In the genomic region with DNA sequence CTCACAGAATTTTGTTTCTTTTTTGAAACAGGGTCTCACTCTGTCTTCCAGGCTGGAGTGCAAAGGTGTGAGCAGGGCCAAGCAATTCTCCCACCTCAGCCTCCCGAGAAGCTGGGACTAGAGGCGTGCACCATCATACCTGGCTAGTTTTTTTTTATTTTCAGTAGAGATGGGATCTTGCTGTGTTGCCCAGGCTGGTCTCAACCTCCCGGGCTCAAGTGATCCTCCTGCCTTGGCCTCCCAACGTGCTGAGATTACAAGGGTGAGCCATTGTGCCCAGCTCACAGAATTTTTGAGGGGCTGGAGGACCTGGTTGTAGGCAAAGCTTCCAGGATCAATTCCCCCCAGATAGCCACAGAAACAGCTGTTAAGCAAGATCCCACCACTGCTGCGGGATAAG, we compare ENCODE assay signal across 8 cellular contexts. TPM values are rescaled to one million over a fixed set of nuclear protein-coding genes. Genes with fewer than 3 reads are reported as not detected.
"Had no signal": no experiment of that assay in that cellular context is flagged by ENCODE, and none has a peak within 500 bp of the region (broad histone marks: within the 10 kb centered on the region; RNA-seq: fewer than 3 reads in every experiment).

No MANE protein-coding gene starts in this region.

- H3K4me3 ChIP-seq: GM23248, HAP-1 had no signal

- H3K36me3 Mint-ChIP-seq: IgD-negative memory B cell had no signal

- H3K36me3 ChIP-seq: HAP-1 had no signal

- FAIRE-seq: HTR-8/SVneo had no signal

- H3K4me1 ChIP-seq: HAP-1 had no signal

- H2AFZ ChIP-seq: GM23248 had no signal

- H3K9ac ChIP-seq: GM23248 had no signal

- DNase-seq: GM23248, GOT3, H7, KG1 had no signal

- H3K27ac Mint-ChIP-seq: IgD-negative memory B cell had no signal

- ATAC-seq: HCT116 had no signal

- H3K9me3 Mint-ChIP-seq: IgD-negative memory B cell had no signal

- H3K4me1 Mint-ChIP-seq: IgD-negative memory B cell had no signal

- H3K9me3 ChIP-seq: HAP-1 had no signal

- H3K4me3 Mint-ChIP-seq: IgD-negative memory B cell had no signal

- H3K27ac ChIP-seq: GM23248 had no signal

RNA-seq across cellular contexts. Expression of a gene that starts 47.1 kb away (rescaled TPM):
- polyA plus RNA-seq: IgD-negative memory B cell had no signal
